ENCODE assay signal across 12 cellular contexts in the genomic region with DNA sequence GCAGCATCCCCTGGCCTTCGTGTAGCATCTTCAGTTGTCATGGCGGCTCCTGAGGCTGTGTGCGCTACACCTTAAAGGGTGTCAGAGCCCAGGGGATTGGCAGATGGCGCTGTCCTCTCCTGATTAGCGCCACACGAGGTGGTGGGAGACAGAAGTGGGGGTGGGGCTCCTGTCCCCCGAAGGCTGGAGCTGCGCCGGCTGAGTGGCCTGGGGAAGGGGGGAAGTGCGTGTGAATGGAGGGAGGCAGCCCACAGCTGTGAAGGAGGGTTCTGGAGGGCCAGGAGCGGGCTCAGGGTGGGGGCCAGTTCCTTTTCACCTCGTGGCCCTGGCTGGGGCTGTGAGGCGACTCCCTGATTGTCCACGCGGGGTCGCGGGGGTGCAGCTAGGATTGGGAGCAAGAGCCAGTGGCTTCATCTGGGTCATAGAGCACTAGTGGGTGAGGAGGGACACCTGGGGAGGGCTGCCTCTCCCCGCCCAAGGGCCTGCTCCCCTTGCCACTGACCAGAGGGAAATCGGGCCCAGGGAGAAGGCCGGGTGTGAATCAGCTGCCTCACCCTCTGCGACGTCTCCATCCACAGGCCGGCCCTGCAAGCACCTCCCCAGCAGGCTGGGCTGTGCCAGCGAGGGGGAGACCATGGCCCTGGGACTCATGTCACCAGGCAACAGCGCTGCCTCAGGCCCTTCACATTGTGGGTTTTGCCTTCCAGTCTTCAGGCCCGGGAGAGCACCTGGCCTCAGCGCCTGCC. TPM values are rescaled to one million over a fixed set of nuclear protein-coding genes. Genes with fewer than 3 reads are reported as not detected.
A peak's percentile ranks its signal among the peaks of the same experiment; 100 is the strongest.
DNase-seq lines count a peak whose midpoint lies in the region; ATAC-seq and TF ChIP-seq lines count a peak whose summit lies in the region.
"Had no signal": no experiment of that assay in that cellular context is flagged by ENCODE, and none has a peak within 500 bp of the region (broad histone marks: within the 10 kb centered on the region; RNA-seq: fewer than 3 reads in every experiment).

No MANE protein-coding gene starts in this region.

- H2AK5ac ChIP-seq in H9 (ENCODE audit: insufficient read length, low read length), result no peak overlapping the region

- no peak overlapping the region for H3K18ac ChIP-seq in H9 (ENCODE audit: insufficient read length, low read depth, low read length)

- no peak overlapping the region for H2BK120ac ChIP-seq in H9 (ENCODE audit: low read depth, low read length, poor library complexity, severe bottlenecking)

- no peak overlapping the region for H2BK20ac ChIP-seq in H9 (ENCODE audit: low read depth, low read length, poor library complexity, severe bottlenecking)

- H2BK15ac ChIP-seq in H9 (ENCODE audit: low read depth, low read length), result no peak overlapping the region

- H3K4me1 ChIP-seq in BLaER1 (peaks cover 100% of the 10 kb centered on the region), H9 (ENCODE audit: insufficient read depth, low read length) (no peaks in the 10 kb centered on the region), endodermal cell (ENCODE audit: control insufficient read depth, insufficient read depth, low read length) (no peaks in the 10 kb centered on the region)

- H3K36me3 ChIP-seq in BLaER1, result peaks cover 56% of the 10 kb centered on the region
- no peaks in the 10 kb centered on the region for H3K36me3 ChIP-seq in endodermal cell (ENCODE audit: control insufficient read depth, insufficient read depth, low read length)
- H3K36me3 ChIP-seq: sigmoid colon had no signal

- ATAC-seq in HG03457 (IDR thresholded peaks at IDR 0.05; ENCODE audit: unreplicated experiment) (no peak), HG03342 (IDR thresholded peaks at IDR 0.05; ENCODE audit: unreplicated experiment) (no peak)

- H3K27me3 Mint-ChIP-seq in H9 (ENCODE audit: low read depth) (peaks cover 39% of the 10 kb centered on the region), endodermal cell (ENCODE audit: insufficient read depth) (peaks cover 1% of the 10 kb centered on the region)

- H3K23ac ChIP-seq in H9 (ENCODE audit: insufficient read length, low read depth, low read length), result no peak overlapping the region

- H3K9me3 Mint-ChIP-seq in H9 (no peaks in the 10 kb centered on the region), endodermal cell (no peaks in the 10 kb centered on the region)

- H3K56ac ChIP-seq in H9 (ENCODE audit: insufficient read length, low read depth, low read length), result no peak overlapping the region

- no CpG with 5 or more reads among the region's 27 CpGs for WGBS in H9 (ENCODE audit: extremely low coverage, insufficient read length, low lambda C conversion rate)
- WGBS in endodermal cell (ENCODE audit: insufficient coverage in 1 of 2, insufficient read length in 1 of 2), 2 experiments, result 79 to 81% methylated on average over 13 to 27 of the region's 27 CpGs

- H2BK12ac ChIP-seq in H9 (ENCODE audit: insufficient read length, low read depth, low read length), result no peak overlapping the region

- H4K91ac ChIP-seq in H9 (ENCODE audit: insufficient read length, low read depth, low read length), result no peak overlapping the region

- peak; percentile 64 for TF ChIP-seq CTCF in H9 (conservative IDR thresholded peaks at IDR 0.05)
- peak; percentile 53 for TF ChIP-seq CTCF in endodermal cell (conservative IDR thresholded peaks at IDR 0.05)

- H3K9ac ChIP-seq in BLaER1, result peak overlapping the region; percentile 100
- no peak overlapping the region for H3K9ac ChIP-seq in H9 (ENCODE audit: extremely low read depth, insufficient read length, low read length)
- H3K9ac ChIP-seq in endodermal cell (ENCODE audit: extremely low read depth, low read length, poor library complexity, severe bottlenecking), result no peak overlapping the region

- H3K4me2 ChIP-seq in BLaER1 (peak overlapping the region; percentile 98), H9 (ENCODE audit: insufficient read depth, insufficient read length, low read length) (no peak overlapping the region)

- H3K27ac Mint-ChIP-seq in H9 (no peak overlapping the region), endodermal cell (no peak overlapping the region)
- H3K27ac Mint-ChIP-seq: B cell had no signal

- H3K79me1 ChIP-seq in H9 (ENCODE audit: insufficient read depth, low read depth, low read length, poor library complexity, severe bottlenecking), result no peaks in the 10 kb centered on the region

- H4K8ac ChIP-seq in H9 (replicated peaks; ENCODE audit: insufficient read length, low read depth, low read length), result no peak overlapping the region

- no peak overlapping the region for H2AFZ ChIP-seq in H9 (ENCODE audit: low read length)

- no peaks in the 10 kb centered on the region for H3K36me3 Mint-ChIP-seq in H9 (ENCODE audit: insufficient read depth in 1 of 3, low read depth in 3 of 3)
- peaks cover 2% of the 10 kb centered on the region for H3K36me3 Mint-ChIP-seq in endodermal cell (ENCODE audit: low read depth)

- H3K27me3 ChIP-seq in BLaER1 (no peaks in the 10 kb centered on the region), H9 (ENCODE audit: insufficient read depth, low read length) (no peaks in the 10 kb centered on the region), endodermal cell (ENCODE audit: control insufficient read depth, insufficient read depth, low read length, poor library complexity, severe bottlenecking) (no peaks in the 10 kb centered on the region)
- H3K27me3 ChIP-seq: sigmoid colon had no signal

- H3K4me3 Mint-ChIP-seq in H9 (peak overlapping the region in 1 of 2 experiments; percentile 31; a peak in 1 of 5 replicates), endodermal cell (no peak overlapping the region)
- H3K4me3 Mint-ChIP-seq: B cell had no signal

- no peaks in the 10 kb centered on the region for H3K9me3 ChIP-seq in BLaER1
- no peaks in the 10 kb centered on the region for H3K9me3 ChIP-seq in H9 (ENCODE audit: control insufficient read depth, low read depth, low read length)
- H3K9me3 ChIP-seq in endodermal cell (ENCODE audit: control insufficient read depth, low read length), result no peaks in the 10 kb centered on the region
- H3K9me3 ChIP-seq: sigmoid colon had no signal

- H3T11ph ChIP-seq in H9 (ENCODE audit: low read length), result no peak overlapping the region

- H2BK5ac ChIP-seq in H9 (ENCODE audit: insufficient read length, low read length), result no peak overlapping the region

- DNase-seq in H9 (peak; percentile 78), NCI-H69 (lab: John Stamatoyannopoulos, UW) (peak; percentile 35), endodermal cell (peak; percentile 86), NCI-H2171 treated with DMSO at 0.1 percent for 48 hours (lab: John Stamatoyannopoulos, UW) (no peak), medulla oblongata (ENCODE audit: extremely low spot score) (no peak)
- DNase-seq: NCI-H1930, sigmoid colon had no signal

- no peak overlapping the region for H4K5ac ChIP-seq in H9 (ENCODE audit: insufficient read length, low read depth, low read length)

- H3K4ac ChIP-seq in H9 (ENCODE audit: low read depth, low read length), result no peak overlapping the region

- no peak overlapping the region for H3K14ac ChIP-seq in H9 (ENCODE audit: insufficient read depth, low read length)

- H3K4me1 Mint-ChIP-seq in H9, result peaks cover 9 to 23% of the 10 kb centered on the region in 2 experiments
- peaks cover 9% of the 10 kb centered on the region for H3K4me1 Mint-ChIP-seq in endodermal cell

- peaks cover 100% of the 10 kb centered on the region for H4K20me1 ChIP-seq in BLaER1
- H4K20me1 ChIP-seq in H9 (ENCODE audit: control insufficient read depth, insufficient read depth, insufficient read length), result no peaks in the 10 kb centered on the region

- peak overlapping the region; percentile 54; the same call in 1 of the 2 replicates for H3K4me3 ChIP-seq in BLaER1
- no peak overlapping the region for H3K4me3 ChIP-seq in endodermal cell (ENCODE audit: low read length)
- H3K4me3 ChIP-seq: sigmoid colon had no signal

- H3K27ac ChIP-seq in BLaER1 (peak overlapping the region; percentile 97), H9 (ENCODE audit: insufficient read length, low read depth, low read length) (no peak overlapping the region), endodermal cell (ENCODE audit: low read depth, low read length) (peak overlapping the region; percentile 16)
- H3K27ac ChIP-seq: sigmoid colon, VCaP had no signal

- H3K23me2 ChIP-seq in H9 (ENCODE audit: insufficient read length, low read depth, low read length, poor library complexity, severe bottlenecking), result no peaks in the 10 kb centered on the region

- H3K79me2 ChIP-seq in H9 (ENCODE audit: insufficient read depth, low read length), result no peaks in the 10 kb centered on the region

RNA-seq across cellular contexts. Expression of gene BAHCC1, which starts 14.1 kb away (rescaled TPM):
- total RNA-seq in H9 (2021) (1.7 and 3.1 TPM in 2 replicates), endodermal cell (10 to 100 TPM; 63.9 to 78.1 TPM)
- 40.3 TPM for polyA plus RNA-seq in endodermal cell (2013, experiment 1 of 2)
- 37.2 TPM for polyA plus RNA-seq in endodermal cell (2013, experiment 2 of 2)

Comparison
In these comparisons a context has a peak if more than half of its experiments do, and no peak if none do; other contexts are left out.
1. DNase-seq: peak in H9 (single experiment), NCI-H69 (single experiment) and endodermal cell (single experiment); none in NCI-H2171 treated with DMSO at 0.1 percent for 48 hours (single experiment) and medulla oblongata (single experiment).
2. RNA of gene BAHCC1, which starts 14.1 kb away (total RNA-seq): 63.9 to 78.1 TPM in endodermal cell; 1.7 to 3.1 TPM in H9; every median in the first group is over 10 times any median in the second.